In genomic region chr15:51192560-51193280, GRCh38 we compare ENCODE assay signal across 8 cellular contexts.
A peak's percentile ranks its signal among the peaks of the same experiment; 100 is the strongest.
DNase-seq lines count a peak whose midpoint lies in the region; ATAC-seq and TF ChIP-seq lines count a peak whose summit lies in the region.

No MANE protein-coding gene starts in this region.

- TF ChIP-seq CTCF in colonic mucosa (IDR thresholded peaks at IDR 0.05) (peak; percentile 96), liver (IDR thresholded peaks at IDR 0.05; ENCODE audit: low read depth, low read length, missing input control) (peak; percentile 91)

- no peak overlapping the region for H3K27ac ChIP-seq in colonic mucosa
- no peak overlapping the region for H3K27ac ChIP-seq in liver (ENCODE audit: low read depth in 1 of 2, low read length in 2 of 2)

- H3K36me3 ChIP-seq in colonic mucosa (no peaks in the 10 kb centered on the region), liver (ENCODE audit: control insufficient read depth in 4 of 4, insufficient read depth in 3 of 4, low read depth in 1 of 4, low read length in 3 of 4) (no peaks in the 10 kb centered on the region)

- peak; percentile 72 for ATAC-seq in HG02884 (IDR thresholded peaks at IDR 0.05; ENCODE audit: unreplicated experiment)
- no peak for ATAC-seq in GM18519 (IDR thresholded peaks at IDR 0.05; ENCODE audit: low FRiP score, unreplicated experiment)

- peak; percentile 75 to 82 for TF ChIP-seq RAD21 in liver (IDR thresholded peaks at IDR 0.05)

- no peak overlapping the region for H3K4me3 ChIP-seq in colonic mucosa
- no peak overlapping the region for H3K4me3 ChIP-seq in liver (ENCODE audit: low read depth in 1 of 3, low read length in 3 of 3)

- 27% methylated on average over 13 of the region's 13 CpGs for WGBS in liver

- H3K4me1 ChIP-seq in colonic mucosa, result no peaks in the 10 kb centered on the region
- no peaks in the 10 kb centered on the region for H3K4me1 ChIP-seq in liver (ENCODE audit: control insufficient read depth in 4 of 4, insufficient read depth in 4 of 4, low read length in 3 of 4)

- H3K27me3 ChIP-seq in colonic mucosa (no peaks in the 10 kb centered on the region), liver (ENCODE audit: control insufficient read depth in 4 of 4, insufficient read depth in 4 of 4, low read length in 3 of 4) (peaks cover 0 to 13% (median 3%) of the 10 kb centered on the region in 4 donors)

- H3K9ac ChIP-seq in colonic mucosa (ENCODE audit: low read depth in 2 of 2, low read length in 2 of 2) (peak overlapping the region in 1 of 2 donors; percentile 26), liver (ENCODE audit: low read depth in 1 of 2, low read length in 2 of 2) (no peak overlapping the region)

- DNase-seq in DMS53 treated with DMSO at 0.1 percent for 48 hours (lab: John Stamatoyannopoulos, UW; ENCODE audit: unreplicated experiment) (peak; percentile 49), NCI-H510A (lab: John Stamatoyannopoulos, UW) (peak; percentile 23), colonic mucosa (peak; percentile 95)
- peak; percentile 37 to 61 for DNase-seq in activated CD4-positive, alpha-beta T cell treated with anti-CD3 and anti-CD28 coated beads for 4 hours
- DNase-seq in stimulated activated CD4-positive, alpha-beta T cell treated with anti-CD3 and anti-CD28 coated beads, Interleukin-4, amount 100 ng/mL, for 4 hours, result peak; percentile 45 to 73

- intact Hi-C loops in colonic mucosa (cut with DNase I), result loop anchor here (1.0 kb wide), 1 partner anchor 28 kb away; no protein-coding TSS in a partner anchor

- H3K9me3 ChIP-seq in colonic mucosa (no peaks in the 10 kb centered on the region), liver (ENCODE audit: control insufficient read depth in 4 of 4, low read length in 3 of 4) (no peaks in the 10 kb centered on the region)

TF ChIP-seq in liver, 16 proteins besides CTCF, POLR2A, EP300 and RAD21:
- TF ChIP-seq REST (IDR thresholded peaks at IDR 0.05) (no peak), FOXA2 (IDR thresholded peaks at IDR 0.05) (no peak), JUND (IDR thresholded peaks at IDR 0.05) (no peak), RXRA (IDR thresholded peaks at IDR 0.05) (no peak), FOXA1 (IDR thresholded peaks at IDR 0.05) (no peak), SP1 (IDR thresholded peaks at IDR 0.05) (no peak), ATF3 (IDR thresholded peaks at IDR 0.05) (no peak), NR2F2 (IDR thresholded peaks at IDR 0.05) (no peak), MAX (IDR thresholded peaks at IDR 0.05) (no peak), ZBTB33 (IDR thresholded peaks at IDR 0.05) (no peak), HNF4G (IDR thresholded peaks at IDR 0.05) (no peak), TAF1 (conservative IDR thresholded peaks at IDR 0.05) (no peak), EGR1 (IDR thresholded peaks at IDR 0.05; ENCODE audit: low read depth in 2 of 2) (no peak), GABPA (IDR thresholded peaks at IDR 0.05 in 1 of 2, conservative IDR thresholded peaks at IDR 0.05 in 1 of 2) (no peak)

Comparison
In these comparisons a context has a peak if more than half of its experiments do, and no peak if none do; other contexts are left out.
1. DNase-seq: peak in every context shown above with its lines; median percentile 95 in colonic mucosa; 59 in stimulated activated CD4-positive, alpha-beta T cell treated with anti-CD3 and anti-CD28 coated beads, Interleukin-4, amount 100 ng/mL, for 4 hours; 49 in DMS53 treated with DMSO at 0.1 percent for 48 hours; 49 in activated CD4-positive, alpha-beta T cell treated with anti-CD3 and anti-CD28 coated beads for 4 hours; 23 in NCI-H510A.